Comparison of ENCODE assay signal across 10 cellular contexts in the genomic region with DNA sequence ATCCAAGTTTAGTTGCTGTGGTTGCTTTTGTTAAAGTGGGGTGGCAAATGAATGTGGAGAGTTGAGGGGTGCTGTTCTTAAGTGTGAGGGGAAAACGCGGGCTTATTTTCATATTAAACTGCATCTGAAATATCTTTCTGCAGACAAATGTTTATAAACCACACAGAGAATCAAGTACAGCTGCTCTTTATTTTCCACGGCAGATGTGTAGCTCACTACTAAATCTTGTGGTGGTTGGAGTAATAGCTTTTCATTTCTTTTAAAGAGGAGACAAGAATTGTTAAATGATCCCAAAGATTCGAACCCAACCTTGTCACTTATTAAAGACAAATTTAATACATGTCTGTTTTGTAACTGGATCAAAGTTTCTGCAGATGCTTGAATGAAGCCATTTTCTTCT. TPM values are rescaled to one million over a fixed set of nuclear protein-coding genes. Genes with fewer than 3 reads are reported as not detected.
DNase-seq lines count a peak whose midpoint lies in the region; ATAC-seq and TF ChIP-seq lines count a peak whose summit lies in the region.
"Had no signal": no experiment of that assay in that cellular context is flagged by ENCODE, and none has a peak within 500 bp of the region (broad histone marks: within the 10 kb centered on the region; RNA-seq: fewer than 3 reads in every experiment).

No MANE protein-coding gene starts in this region.

- H3K79me2 ChIP-seq in HCT116 (ENCODE audit: insufficient read depth, low read length) (peaks cover 86% of the 10 kb centered on the region), SU-DHL-6 (ENCODE audit: insufficient read depth, low read length) (peaks cover 79% of the 10 kb centered on the region), fibroblast of lung (ENCODE audit: control insufficient read depth, insufficient read depth, low read length) (peaks cover 76% of the 10 kb centered on the region)

- no peak for TF ChIP-seq POLR2A in HCT116 (IDR thresholded peaks at IDR 0.05; ENCODE audit: borderline replicate concordance, extremely low read depth, insufficient read depth, insufficient read length)
- TF ChIP-seq POLR2A in sigmoid colon (IDR thresholded peaks at IDR 0.05) = no peak

- CTCF ChIA-PET in HCT116 (lab: Charles Lee) = no interaction called here

- no peak overlapping the region for H2AFZ ChIP-seq in HCT116 (ENCODE audit: low read depth, low read length, poor library complexity, severe bottlenecking)
- no peak overlapping the region for H2AFZ ChIP-seq in SU-DHL-6 (ENCODE audit: low read depth, low read length, severe bottlenecking)
- H2AFZ ChIP-seq in fibroblast of lung (ENCODE audit: low read length) = no peak overlapping the region

- POLR2A ChIA-PET in HCT116 (lab: Charles Lee) = no interaction called here

- H3K9me2 ChIP-seq in HCT116 (ENCODE audit: insufficient read depth) (no peaks in the 10 kb centered on the region), SU-DHL-6 (replicated peaks; ENCODE audit: insufficient read depth, low read length) (no peaks in the 10 kb centered on the region)

- WGBS in sigmoid colon, 2 donors = 10 to 37% methylated on average over 4 of the region's 4 CpGs

- H3K36me3 ChIP-seq in HCT116 (ENCODE audit: control insufficient read depth in 1 of 2, insufficient read depth in 2 of 2, low read length in 2 of 2) = peaks cover 8 to 10% of the 10 kb centered on the region in 2 experiments; a peak in 2 of 4 replicates
- H3K36me3 ChIP-seq in SU-DHL-6 (ENCODE audit: low read length) = peaks cover 15% of the 10 kb centered on the region
- H3K36me3 ChIP-seq in fibroblast of lung (ENCODE audit: control insufficient read depth, insufficient read depth, low read length) = no peaks in the 10 kb centered on the region
- H3K36me3 ChIP-seq in sigmoid colon = no peaks in the 10 kb centered on the region

- RAD21 ChIA-PET in HCT116 (lab: Charles Lee; ENCODE audit: low non-redundant PET in 1 of 2, low total read pairs in 2 of 2, uncharacterized antibody in 2 of 2, unreplicated experiment in 2 of 2) = no interaction called here

- H3K27me3 ChIP-seq in HCT116 (ENCODE audit: insufficient read depth, low read length) (no peaks in the 10 kb centered on the region), SU-DHL-6 (ENCODE audit: low read length) (no peaks in the 10 kb centered on the region), fibroblast of lung (ENCODE audit: control insufficient read depth, insufficient read depth, low read length) (no peaks in the 10 kb centered on the region), sigmoid colon (no peaks in the 10 kb centered on the region)

- H3K27ac ChIP-seq in HCT116 (ENCODE audit: low read depth, low read length) (no peak overlapping the region), SU-DHL-6 (ENCODE audit: low read depth, low read length) (peak overlapping the region; percentile 61), fibroblast of lung (ENCODE audit: insufficient read depth, low read length) (no peak overlapping the region), sigmoid colon (peak overlapping the region in 3 of 4 donors; percentile 13 to 95 (median 95))

- no peak for ATAC-seq in HCT116
- no peak for ATAC-seq in activated CD4-positive, CD25-positive, alpha-beta regulatory T cell treated with anti-CD3 and anti-CD28 coated beads, Interleukin-2, amount 50 U/mL, for 24 hours

- H3K4me3 ChIP-seq in HCT116 (replicated peaks in 1 of 2; ENCODE audit: low read depth in 1 of 2, low read length in 2 of 2) = peak overlapping the region in 1 of 2 experiments; percentile 95; a peak in 1 of 4 replicates
- H3K4me3 ChIP-seq in SU-DHL-6 (ENCODE audit: insufficient read depth, low read length, poor library complexity, severe bottlenecking) = peak overlapping the region; percentile 100
- peak overlapping the region; percentile 89 to 99 (median 97) for H3K4me3 ChIP-seq in fibroblast of lung (replicated peaks in 1 of 4; ENCODE audit: control extremely low read depth in 1 of 4, insufficient read depth in 1 of 4, low read depth in 3 of 4, low read length in 4 of 4)
- H3K4me3 ChIP-seq in sigmoid colon = peak overlapping the region in 2 of 4 donors; percentile 72 to 85
- H3K4me3 ChIP-seq: lung had no signal

- no TSS peak for BruUV-seq in HCT116 (replicated peaks; lab: Mats Ljungman, UMichigan)

- TF ChIP-seq EP300 in sigmoid colon (IDR thresholded peaks at IDR 0.05) = no peak

- peaks cover 49% of the 10 kb centered on the region; the same call in 1 of the 2 replicates for H4K20me1 ChIP-seq in HCT116 (ENCODE audit: insufficient read depth)
- peaks cover 48% of the 10 kb centered on the region for H4K20me1 ChIP-seq in SU-DHL-6 (ENCODE audit: low read depth, low read length)
- peaks cover 18% of the 10 kb centered on the region for H4K20me1 ChIP-seq in fibroblast of lung (ENCODE audit: control insufficient read depth, extremely low read depth, insufficient read depth, low read length)

- H3K4me2 ChIP-seq in HCT116 (ENCODE audit: low read length) = peak overlapping the region; percentile 82; the same call in 1 of the 2 replicates
- H3K4me2 ChIP-seq in SU-DHL-6 (ENCODE audit: low read depth, low read length, poor library complexity, severe bottlenecking) = peak overlapping the region; percentile 96
- H3K4me2 ChIP-seq in fibroblast of lung (ENCODE audit: extremely low read depth, insufficient read depth, low read length) = peak overlapping the region; percentile 84

- H3K9ac ChIP-seq in HCT116 (ENCODE audit: low read length) = no peak overlapping the region
- peak overlapping the region; percentile 100 for H3K9ac ChIP-seq in SU-DHL-6 (ENCODE audit: low read length)
- no peak overlapping the region for H3K9ac ChIP-seq in fibroblast of lung (ENCODE audit: insufficient read depth, low read length)

- intact Hi-C loops in HCT116 (cut with micrococcal nuclease) = no loop called here
- intact Hi-C loops in sigmoid colon (cut with DNase I) = no loop called here

- TF ChIP-seq RAD21 in HCT116 (IDR thresholded peaks at IDR 0.05; ENCODE audit: low read depth) = no peak

- H3K4me1 ChIP-seq in HCT116 (ENCODE audit: control insufficient read depth in 1 of 2, insufficient read depth in 2 of 2, low read length in 2 of 2) (peaks cover 19 to 32% of the 10 kb centered on the region in 2 experiments), fibroblast of lung (ENCODE audit: control insufficient read depth, extremely low read depth, insufficient read depth, low read length) (peaks cover 3% of the 10 kb centered on the region), sigmoid colon (peaks cover 0 to 72% (median 60%) of the 10 kb centered on the region in 4 donors)

- H3K9me3 ChIP-seq in HCT116 (ENCODE audit: control insufficient read depth in 1 of 2, insufficient read depth in 1 of 2, low read depth in 1 of 2, low read length in 2 of 2) (no peaks in the 10 kb centered on the region), SU-DHL-6 (ENCODE audit: insufficient read depth, low read length) (no peaks in the 10 kb centered on the region), fibroblast of lung (ENCODE audit: control insufficient read depth, insufficient read depth, low read depth, low read length) (no peaks in the 10 kb centered on the region), sigmoid colon (no peaks in the 10 kb centered on the region)

- peaks cover 29% of the 10 kb centered on the region for H3F3A ChIP-seq in SU-DHL-6 (ENCODE audit: insufficient read depth)

- TF ChIP-seq CTCF in HCT116 (IDR thresholded peaks at IDR 0.05 in 2 of 3, conservative IDR thresholded peaks at IDR 0.05 in 1 of 3; ENCODE audit: borderline replicate concordance in 1 of 3, insufficient read depth in 1 of 3, low read depth in 2 of 3, low read length in 2 of 3) (no peak), SU-DHL-6 (IDR thresholded peaks at IDR 0.05; ENCODE audit: insufficient read depth, low read length, poor library complexity, severe bottlenecking) (no peak), fibroblast of lung (conservative IDR thresholded peaks at IDR 0.05 in 1 of 2, IDR thresholded peaks at IDR 0.05 in 1 of 2; ENCODE audit: low read depth in 1 of 2, low read length in 2 of 2) (no peak), sigmoid colon (IDR thresholded peaks at IDR 0.05) (no peak)

- no peak for DNase-seq in HCT116 (ENCODE audit: low read depth, low spot score)
- DNase-seq in fibroblast of lung (ENCODE audit: low read depth in 2 of 2) = no peak
- no peak for DNase-seq in sigmoid colon
- DNase-seq in T1000 (lab: John Stamatoyannopoulos, UW) = no peak
- no peak for DNase-seq in inferior parietal cortex (ENCODE audit: extremely low spot score)
- DNase-seq in NCI-H2107 treated with DMSO at 0.1 percent for 48 hours (lab: John Stamatoyannopoulos, UW; ENCODE audit: unreplicated experiment) = no peak
- DNase-seq: NCI-H1694 treated with DMSO at 0.1 percent for 48 hours had no signal

TF ChIP-seq in HCT116, 20 proteins besides CTCF, POLR2A, EP300 and RAD21:
- TF ChIP-seq ZFX (IDR thresholded peaks at IDR 0.05) = no peak
- TF ChIP-seq TCF7L2 (IDR thresholded peaks at IDR 0.05; ENCODE audit: borderline replicate concordance, extremely low read depth, insufficient read depth, insufficient read length) = no peak
- TF ChIP-seq JUND (IDR thresholded peaks at IDR 0.05) = no peak
- TF ChIP-seq, protein P1, sequence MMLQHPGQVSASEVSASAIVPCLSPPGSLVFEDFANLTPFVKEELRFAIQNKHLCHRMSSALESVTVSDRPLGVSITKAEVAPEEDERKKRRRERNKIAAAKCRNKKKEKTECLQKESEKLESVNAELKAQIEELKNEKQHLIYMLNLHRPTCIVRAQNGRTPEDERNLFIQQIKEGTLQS (IDR thresholded peaks at IDR 0.05) = no peak
- no peak for TF ChIP-seq ZNF274 (IDR thresholded peaks at IDR 0.05; ENCODE audit: low read depth, low read length)
- no peak for TF ChIP-seq EZH2 (IDR thresholded peaks at IDR 0.05)
- no peak for TF ChIP-seq EZH2phosphoT487 (IDR thresholded peaks at IDR 0.05; ENCODE audit: borderline replicate concordance)
- no peak for TF ChIP-seq CBX3 (IDR thresholded peaks at IDR 0.05; ENCODE audit: low read depth)
- no peak for TF ChIP-seq SP1 (IDR thresholded peaks at IDR 0.05; ENCODE audit: low read depth)
- no peak for TF ChIP-seq ELF1 (IDR thresholded peaks at IDR 0.05; ENCODE audit: borderline replicate concordance, low read depth)
- no peak for TF ChIP-seq SRF (IDR thresholded peaks at IDR 0.05; ENCODE audit: low read depth)

RNA-seq across cellular contexts. Expression of a gene that starts 2.1 kb away (rescaled TPM):
- total RNA-seq in HCT116 (2021; ENCODE audit: unreplicated experiment) (351 TPM), fibroblast of lung (327 and 468 TPM in 2 replicates), sigmoid colon (100 to 1,000 TPM; 206 to 236 (median 214) TPM)
- polyA plus RNA-seq in HCT116 (2012) = 165 TPM in 2 replicates
- polyA plus RNA-seq in fibroblast of lung (621 and 833 TPM in 2 replicates), sigmoid colon (100 to 1,000 TPM in 1 of 3 donors, 10 to 100 TPM in 2; 87.1 to 109 (median 90.2) TPM)
- polyA plus RNA-seq in fibroblast of lung (2012) = 267 and 321 TPM in 2 replicates
- 725 and 762 TPM in 2 replicates for polyA minus RNA-seq in fibroblast of lung (ENCODE audit: low replicate concordance)

RNA-seq across cellular contexts. Expression of a gene that starts 56.4 kb away (rescaled TPM):
- 58.7 TPM for total RNA-seq in HCT116 (2021; ENCODE audit: unreplicated experiment)
- 28.1 and 38.5 TPM in 2 replicates for polyA plus RNA-seq in HCT116 (2012)
- 58.6 and 70.9 TPM in 2 replicates for total RNA-seq in fibroblast of lung
- 32.6 and 41.9 TPM in 2 replicates for polyA plus RNA-seq in fibroblast of lung
- polyA plus RNA-seq in fibroblast of lung (2012) = 23.5 and 25.5 TPM in 2 replicates
- polyA minus RNA-seq in fibroblast of lung (ENCODE audit: low replicate concordance) = 3.8 and 7.0 TPM in 2 replicates
- 10 to 100 TPM; 36.8 to 53.2 (median 41.3) TPM for total RNA-seq in sigmoid colon
- polyA plus RNA-seq in sigmoid colon = 10 to 100 TPM; 13.8 to 16.2 (median 14.6) TPM

Comparison
In these comparisons a context has a peak if more than half of its experiments do, and no peak if none do; other contexts are left out.
1. H3K27ac ChIP-seq: peak in SU-DHL-6 (single experiment) and sigmoid colon (3 of 4); none in HCT116 (single experiment) and fibroblast of lung (single experiment).
2. Peak in every context shown above with its lines, with median percentiles within 50 percentile points of each other: H3K4me2 ChIP-seq.